Comparison of ENCODE assay signal across 16 cellular contexts in genomic region chr13:65460136-65460535, GRCh38.
"Had no signal": no experiment of that assay in that cellular context is flagged by ENCODE, and none has a peak within 500 bp of the region (broad histone marks: within the 10 kb centered on the region; RNA-seq: fewer than 3 reads in every experiment).

No MANE protein-coding gene starts in this region.

- H3K9me3 ChIP-seq: esophagus muscularis mucosa, tibial artery had no signal

- H3K4me3 ChIP-seq: esophagus muscularis mucosa, tibial artery had no signal

- H2AFZ ChIP-seq: parathyroid adenoma had no signal

- H3K36me3 ChIP-seq: esophagus muscularis mucosa, tibial artery had no signal

- ATAC-seq: activated naive CD8-positive, alpha-beta T cell treated with anti-CD3 and anti-CD28 coated beads, Interleukin-2, amount 50 U/mL, for 24 hours; activated T-helper 17 cell treated with anti-CD3 and anti-CD28 coated beads, Interleukin-2, amount 50 U/mL, for 72 hours; left lobe of liver had no signal

- DNase-seq: activated CD4-positive, alpha-beta T cell treated with anti-CD3 and anti-CD28 coated beads, Interleukin-2, amount 10 ng/mL, durations not matched to agents 7 days and 5 days; activated naive CD4-positive, alpha-beta T cell treated with anti-CD3 and anti-CD28 coated beads for 36 hours; activated naive CD8-positive, alpha-beta T cell treated with anti-CD3 and anti-CD28 coated beads, Interleukin-2, amount 50 U/mL, for 24 hours; foreskin melanocyte; head of caudate nucleus; islet precursor cell; mammary epithelial cell; naive B cell; stimulated activated CD4-positive, alpha-beta T cell treated with anti-CD3 and anti-CD28 coated beads, Interleukin-4, amount 100 ng/mL, for 1 hour; stimulated activated naive CD4-positive, alpha-beta T cell; SW 1271; tibial artery had no signal

- H3K4me1 ChIP-seq: esophagus muscularis mucosa, parathyroid adenoma, tibial artery had no signal

- H3K27me3 ChIP-seq: esophagus muscularis mucosa, tibial artery had no signal

- H3K9ac ChIP-seq: parathyroid adenoma had no signal

- H3K27ac ChIP-seq: esophagus muscularis mucosa, parathyroid adenoma, tibial artery had no signal
